In genomic region chr12:4118601-4119156, GRCh38 we compare ENCODE assay signal across 9 cellular contexts.
A peak's percentile ranks its signal among the peaks of the same experiment; 100 is the strongest.
DNase-seq lines count a peak whose midpoint lies in the region; ATAC-seq and TF ChIP-seq lines count a peak whose summit lies in the region.
"Had no signal": no experiment of that assay in that cellular context is flagged by ENCODE, and none has a peak within 500 bp of the region (broad histone marks: within the 10 kb centered on the region; RNA-seq: fewer than 3 reads in every experiment).

No MANE protein-coding gene starts in this region.

- H3K4me1 Mint-ChIP-seq in activated naive CD8-positive, alpha-beta T cell treated with anti-CD3 and anti-CD28 coated beads, Interleukin-2, amount 10 ng/mL, durations not matched to agents 7 days and 5 days, result peaks cover 62% of the 10 kb centered on the region
- peaks cover 52 to 68% of the 10 kb centered on the region in 2 donors for H3K4me1 Mint-ChIP-seq in stimulated activated naive B cell treated with anti-CD40 and anti-IgM and Interleukin-4, amounts not matched to agents 10 μg/mL and 1 μg/mL and 100 μg/mL, for 72 hours

- ATAC-seq in HG03097 (IDR thresholded peaks at IDR 0.05; ENCODE audit: low FRiP score, unreplicated experiment), result peak; percentile 15
- peak; percentile 20 for ATAC-seq in activated naive CD8-positive, alpha-beta T cell treated with anti-CD3 and anti-CD28 coated beads, Interleukin-2, amount 10 ng/mL, durations not matched to agents 7 days and 5 days (ENCODE audit: low read depth)
- ATAC-seq in stimulated activated naive B cell treated with anti-CD40 and anti-IgM and Interleukin-4, amounts not matched to agents 10 μg/mL and 1 μg/mL and 100 μg/mL, for 72 hours (replicated peaks), result peak in 1 of 2 donors; percentile 8
- ATAC-seq in HG03095 (IDR thresholded peaks at IDR 0.05; ENCODE audit: unreplicated experiment), result no peak

- H3K27ac Mint-ChIP-seq in activated naive CD8-positive, alpha-beta T cell treated with anti-CD3 and anti-CD28 coated beads, Interleukin-2, amount 10 ng/mL, durations not matched to agents 7 days and 5 days, result peak overlapping the region; percentile 91
- peak overlapping the region; percentile 90 for H3K27ac Mint-ChIP-seq in stimulated activated naive B cell treated with anti-CD40 and anti-IgM and Interleukin-4, amounts not matched to agents 10 μg/mL and 1 μg/mL and 100 μg/mL, for 72 hours

- CTCF ChIA-PET in RWPE1 (lab: Yijun Ruan, JAX), result interaction anchor here (0.6 to 2.0 kb wide), 2 partner anchors 11 to 40 kb away, joined by 3 to 5 read pairs; no protein-coding TSS in a partner anchor

- DNase-seq in activated CD8-positive, alpha-beta memory T cell treated with anti-CD3 and anti-CD28 coated beads for 24 hours, result peak; percentile 72
- DNase-seq in activated CD8-positive, alpha-beta memory T cell treated with anti-CD3 and anti-CD28 coated beads, Interleukin-2, amount 50 U/mL, for 4 hours, result no peak
- DNase-seq in activated naive CD8-positive, alpha-beta T cell treated with anti-CD3 and anti-CD28 coated beads, Interleukin-2, amount 10 ng/mL, durations not matched to agents 7 days and 5 days, result no peak
- no peak for DNase-seq in stimulated activated naive B cell treated with anti-CD40 and anti-IgM and Interleukin-4, amounts not matched to agents 10 μg/mL and 1 μg/mL and 100 μg/mL, for 72 hours
- no peak for DNase-seq in central memory CD4-positive, alpha-beta T cell
- DNase-seq in RWPE1 (ENCODE audit: low spot score), result no peak
- DNase-seq: NCI-H187 had no signal

- no peak for TF ChIP-seq CTCF in RWPE1 (conservative IDR thresholded peaks at IDR 0.05; ENCODE audit: low read depth)

- H3K9me3 Mint-ChIP-seq in activated naive CD8-positive, alpha-beta T cell treated with anti-CD3 and anti-CD28 coated beads, Interleukin-2, amount 10 ng/mL, durations not matched to agents 7 days and 5 days, result no peaks in the 10 kb centered on the region
- H3K9me3 Mint-ChIP-seq in stimulated activated naive B cell treated with anti-CD40 and anti-IgM and Interleukin-4, amounts not matched to agents 10 μg/mL and 1 μg/mL and 100 μg/mL, for 72 hours, result peaks cover 0 to 2% of the 10 kb centered on the region in 2 donors

- no peaks in the 10 kb centered on the region for H3K36me3 Mint-ChIP-seq in activated naive CD8-positive, alpha-beta T cell treated with anti-CD3 and anti-CD28 coated beads, Interleukin-2, amount 10 ng/mL, durations not matched to agents 7 days and 5 days
- no peaks in the 10 kb centered on the region for H3K36me3 Mint-ChIP-seq in stimulated activated naive B cell treated with anti-CD40 and anti-IgM and Interleukin-4, amounts not matched to agents 10 μg/mL and 1 μg/mL and 100 μg/mL, for 72 hours

- peak overlapping the region; percentile 69 for H3K4me3 Mint-ChIP-seq in activated naive CD8-positive, alpha-beta T cell treated with anti-CD3 and anti-CD28 coated beads, Interleukin-2, amount 10 ng/mL, durations not matched to agents 7 days and 5 days
- H3K4me3 Mint-ChIP-seq in stimulated activated naive B cell treated with anti-CD40 and anti-IgM and Interleukin-4, amounts not matched to agents 10 μg/mL and 1 μg/mL and 100 μg/mL, for 72 hours, result peak overlapping the region; percentile 68 to 72

- POLR2A ChIA-PET in activated naive CD8-positive, alpha-beta T cell treated with anti-CD3 and anti-CD28 coated beads, Interleukin-2, amount 10 ng/mL, durations not matched to agents 7 days and 5 days (lab: Charles Lee), result interaction anchor here (0.6 to 8.5 kb wide), 8 partner anchors 12 to 160 kb away, joined by 3 to 102 read pairs (median 8); partner anchors contain the start of gene CCND2
- POLR2A ChIA-PET in RWPE1 (lab: Yijun Ruan, JAX; ENCODE audit: low non-redundant PET), result no interaction called here

- H3K27ac ChIP-seq in RWPE1, result no peak overlapping the region

- no peaks in the 10 kb centered on the region for H3K27me3 Mint-ChIP-seq in activated naive CD8-positive, alpha-beta T cell treated with anti-CD3 and anti-CD28 coated beads, Interleukin-2, amount 10 ng/mL, durations not matched to agents 7 days and 5 days
- no peaks in the 10 kb centered on the region for H3K27me3 Mint-ChIP-seq in stimulated activated naive B cell treated with anti-CD40 and anti-IgM and Interleukin-4, amounts not matched to agents 10 μg/mL and 1 μg/mL and 100 μg/mL, for 72 hours
